In genomic region chr3:177811835-177812234, GRCh38 we compare ENCODE assay signal across 24 cellular contexts.
DNase-seq lines count a peak whose midpoint lies in the region; ATAC-seq and TF ChIP-seq lines count a peak whose summit lies in the region.
"Had no signal": no experiment of that assay in that cellular context is flagged by ENCODE, and none has a peak within 500 bp of the region (broad histone marks: within the 10 kb centered on the region; RNA-seq: fewer than 3 reads in every experiment).

No MANE protein-coding gene starts in this region.

- peaks cover 34% of the 10 kb centered on the region for H3F3A ChIP-seq in PC-9 (ENCODE audit: insufficient read depth, low read depth)

- CTCF ChIA-PET in IMR-90 (lab: Yijun Ruan, JAX) (interaction anchor here (0.5 kb wide), 1 partner anchor 54 kb away, joined by 11 read pairs; no protein-coding TSS in a partner anchor), PC-9 (lab: Charles Lee) (interaction anchor here (0.6 kb wide), 1 partner anchor 214 kb away, joined by 4 read pairs; no protein-coding TSS in a partner anchor)

- H2AK5ac ChIP-seq in IMR-90 (ENCODE audit: low read depth, low read length), result peak overlapping the region; percentile 48; the same call in 1 of the 2 replicates

- in situ Hi-C loops in IMR-90 (cut with MboI; ENCODE audit: low sequenced_read_pairs), result no loop called here

- no peaks in the 10 kb centered on the region for H3K79me2 ChIP-seq in PC-9 (ENCODE audit: low read depth)

- H2AK9ac ChIP-seq in IMR-90 (replicated peaks; ENCODE audit: low read depth, low read length, poor library complexity), result no peak overlapping the region

- no peaks in the 10 kb centered on the region for H3K36me3 ChIP-seq in IMR-90 (ENCODE audit: control insufficient read depth, insufficient read depth, low read length)
- peaks cover 6% of the 10 kb centered on the region; the same call in 1 of the 2 replicates for H3K36me3 ChIP-seq in PC-9 (ENCODE audit: low read depth)
- H3K36me3 ChIP-seq: ascending aorta, heart left ventricle, left ventricle myocardium inferior, tibial nerve had no signal

- peak overlapping the region; percentile 65 for H4K91ac ChIP-seq in IMR-90 (ENCODE audit: insufficient read depth, low read depth, low read length)

- no peaks in the 10 kb centered on the region for H3K36me3 Mint-ChIP-seq in stimulated activated naive B cell treated with anti-CD40 and anti-IgM and Interleukin-4, amounts not matched to agents 10 μg/mL and 1 μg/mL and 100 μg/mL, for 72 hours
- H3K36me3 Mint-ChIP-seq: activated naive CD4-positive, alpha-beta T cell treated with anti-CD3 and anti-CD28 coated beads, Interleukin-2, amount 10 ng/mL, durations not matched to agents 7 days and 5 days; CD8-positive, alpha-beta memory T cell had no signal

- dilution Hi-C loops in IMR-90 (cut with HindIII; ENCODE audit: low sequenced_read_pairs, unreplicated experiment), result no loop called here

- no peak overlapping the region for H3K9ac ChIP-seq in IMR-90 (ENCODE audit: low read depth, low read length)

- H3K4me3 Mint-ChIP-seq in stimulated activated naive B cell treated with anti-CD40 and anti-IgM and Interleukin-4, amounts not matched to agents 10 μg/mL and 1 μg/mL and 100 μg/mL, for 72 hours, result peak overlapping the region in 1 of 2 donors; percentile 14
- H3K4me3 Mint-ChIP-seq: activated CD4-positive, alpha-beta memory T cell treated with anti-CD3 and anti-CD28 coated beads, Interleukin-2, amount 10 ng/mL, durations not matched to agents 7 days and 5 days; activated naive CD4-positive, alpha-beta T cell treated with anti-CD3 and anti-CD28 coated beads, Interleukin-2, amount 10 ng/mL, durations not matched to agents 7 days and 5 days; CD8-positive, alpha-beta memory T cell; H9; WTC11 had no signal

- TF ChIP-seq RAD21 in IMR-90 (IDR thresholded peaks at IDR 0.05; ENCODE audit: low read length), result no peak

- peaks cover 4% of the 10 kb centered on the region; the same call in 1 of the 2 replicates for H3K4me1 ChIP-seq in IMR-90 (ENCODE audit: control insufficient read depth, insufficient read depth, low read length)
- peaks cover 46% of the 10 kb centered on the region for H3K4me1 ChIP-seq in PC-9 (replicated peaks; ENCODE audit: insufficient read depth)

- no peak overlapping the region for H3K56ac ChIP-seq in IMR-90 (ENCODE audit: extremely low read depth, insufficient read depth, low read length)

- intact Hi-C loops in IMR-90 (cut with micrococcal nuclease) (no loop called here), Right ventricle myocardium inferior (cut with DNase I) (loop anchor here (10.0 kb wide), 2 partner anchors 457 to 513 kb away; no protein-coding TSS in a partner anchor), PC-9 (cut with micrococcal nuclease; ENCODE audit: unreplicated experiment) (loop anchor here (2.0 to 10.0 kb wide), 8 partner anchors 70 to 1335 kb away; partner anchors contain the start of gene PIK3CA)

- no peaks in the 10 kb centered on the region for H3K9me2 ChIP-seq in PC-9 (ENCODE audit: insufficient read depth)

- no peak overlapping the region for H3K27ac ChIP-seq in IMR-90 (ENCODE audit: insufficient read depth, low read length)
- H3K27ac ChIP-seq in PC-9, result no peak overlapping the region
- H3K27ac ChIP-seq: 22Rv1 had no signal

- peak; percentile 36 to 46 for ATAC-seq in activated CD4-positive, CD25-positive, alpha-beta regulatory T cell treated with anti-CD3 and anti-CD28 coated beads, Interleukin-2, amount 50 U/mL, for 24 hours
- no peak for ATAC-seq in IMR-90 (ENCODE audit: low read depth)
- ATAC-seq in stimulated activated naive B cell treated with anti-CD40 and anti-IgM and Interleukin-4, amounts not matched to agents 10 μg/mL and 1 μg/mL and 100 μg/mL, for 72 hours (replicated peaks), result peak; percentile 94
- no peak for ATAC-seq in Right ventricle myocardium inferior
- ATAC-seq: heart left ventricle, SK-N-SH treated with all-trans-retinoic acid at 6 μM for 48 hours, WTC11 had no signal

- H3K4me3 ChIP-seq in IMR-90 (ENCODE audit: insufficient read depth, low read depth, low read length) (no peak overlapping the region), foreskin fibroblast (ENCODE audit: low read depth in 1 of 2, low read length in 2 of 2) (no peak overlapping the region), PC-9 (no peak overlapping the region)
- H3K4me3 ChIP-seq: ascending aorta, heart left ventricle, left ventricle myocardium inferior, tibial nerve had no signal

- H3K79me1 ChIP-seq in IMR-90 (ENCODE audit: low read depth in 1 of 2, low read length in 2 of 2), result no peaks in the 10 kb centered on the region

- WGBS in IMR-90 (ENCODE audit: extremely low coverage in 2 of 2, insufficient read length in 1 of 2), 2 experiments, result no CpG with 5 or more reads among the region's 1 CpG

- H3K4ac ChIP-seq in IMR-90 (ENCODE audit: low read depth, low read length), result peak overlapping the region; percentile 68; the same call in 1 of the 2 replicates

- peak overlapping the region; percentile 71 to 82; a peak in 3 of 4 replicates for H4K8ac ChIP-seq in IMR-90 (ENCODE audit: low read depth in 2 of 2, low read length in 2 of 2)

- peak overlapping the region; percentile 95 for H2BK20ac ChIP-seq in IMR-90 (ENCODE audit: low read depth, low read length)

- TF ChIP-seq POLR2A in IMR-90 (IDR thresholded peaks at IDR 0.05; ENCODE audit: low read depth, low read length), result no peak

- no peak overlapping the region for H2AFZ ChIP-seq in IMR-90 (replicated peaks; ENCODE audit: low read length, poor library complexity)
- no peak overlapping the region for H2AFZ ChIP-seq in PC-9

- POLR2A ChIA-PET in IMR-90 (lab: Charles Lee; ENCODE audit: unreplicated experiment), result no interaction called here
- POLR2A ChIA-PET in PC-9 (lab: Charles Lee; ENCODE audit: unreplicated experiment), result no interaction called here

- H3K9me3 ChIP-seq in IMR-90 (ENCODE audit: control insufficient read depth, insufficient read depth, low read length) (no peaks in the 10 kb centered on the region), PC-9 (ENCODE audit: insufficient read depth, low read depth) (peaks cover 42% of the 10 kb centered on the region)
- H3K9me3 ChIP-seq: ascending aorta, heart left ventricle, left ventricle myocardium inferior, tibial nerve had no signal

- H2BK120ac ChIP-seq in IMR-90 (ENCODE audit: low read depth, low read length), result peak overlapping the region; percentile 90

- DNase-seq in activated CD4-positive, CD25-positive, alpha-beta regulatory T cell (lab: John Stamatoyannopoulos, UW), result no peak
- DNase-seq in IMR-90 (no peak), foreskin fibroblast (peak; percentile 28 to 35), NOMO-1 treated with DMSO at 0.1 percent for 48 hours (lab: John Stamatoyannopoulos, UW; ENCODE audit: unreplicated experiment) (no peak), Right ventricle myocardium inferior (ENCODE audit: missing footprints) (no peak), PC-9 (no peak)
- DNase-seq in stimulated activated naive B cell treated with anti-CD40 and anti-IgM and Interleukin-4, amounts not matched to agents 10 μg/mL and 1 μg/mL and 100 μg/mL, for 72 hours, result no peak
- DNase-seq: activated CD4-positive, alpha-beta memory T cell treated with anti-CD3 and anti-CD28 coated beads, Interleukin-2, amount 10 ng/mL, durations not matched to agents 7 days and 5 days; activated naive CD4-positive, alpha-beta T cell treated with anti-CD3 and anti-CD28 coated beads, Interleukin-2, amount 10 ng/mL, durations not matched to agents 7 days and 5 days; activated T-cell treated with anti-CD3 and anti-CD28 coated beads, Interleukin-2, amount 50 U/mL, for 1 hour; CD8-positive, alpha-beta memory T cell; dermis blood vessel endothelial cell; H9; heart left ventricle; left ventricle myocardium inferior; NCI-H1092 treated with DMSO at 0.1 percent for 48 hours; NCI-H1930; posterior cingulate gyrus had no signal

- no peak for TF ChIP-seq CTCF in IMR-90 (conservative IDR thresholded peaks at IDR 0.05; ENCODE audit: low read depth, low read length)
- TF ChIP-seq CTCF in foreskin fibroblast (IDR thresholded peaks at IDR 0.05; ENCODE audit: low read depth, low read length), result no peak
- TF ChIP-seq CTCF in PC-9 (conservative IDR thresholded peaks at IDR 0.05), result no peak

- no peak overlapping the region for H3K23ac ChIP-seq in IMR-90 (ENCODE audit: low read depth, low read length)

- peaks cover 16 to 38% of the 10 kb centered on the region in 2 donors for H3K4me1 Mint-ChIP-seq in stimulated activated naive B cell treated with anti-CD40 and anti-IgM and Interleukin-4, amounts not matched to agents 10 μg/mL and 1 μg/mL and 100 μg/mL, for 72 hours
- H3K4me1 Mint-ChIP-seq: activated CD4-positive, alpha-beta memory T cell treated with anti-CD3 and anti-CD28 coated beads, Interleukin-2, amount 10 ng/mL, durations not matched to agents 7 days and 5 days; H9; WTC11 had no signal

- H3K4me2 ChIP-seq in IMR-90 (ENCODE audit: low read depth, low read length) (no peak overlapping the region; the same call in 1 of the 2 replicates), PC-9 (no peak overlapping the region)

- no peaks in the 10 kb centered on the region for H3K9me1 ChIP-seq in IMR-90 (ENCODE audit: insufficient read depth, low read length)

- no peaks in the 10 kb centered on the region for H3K27me3 Mint-ChIP-seq in stimulated activated naive B cell treated with anti-CD40 and anti-IgM and Interleukin-4, amounts not matched to agents 10 μg/mL and 1 μg/mL and 100 μg/mL, for 72 hours
- H3K27me3 Mint-ChIP-seq: activated CD4-positive, alpha-beta memory T cell treated with anti-CD3 and anti-CD28 coated beads, Interleukin-2, amount 10 ng/mL, durations not matched to agents 7 days and 5 days; activated naive CD4-positive, alpha-beta T cell treated with anti-CD3 and anti-CD28 coated beads, Interleukin-2, amount 10 ng/mL, durations not matched to agents 7 days and 5 days; CD8-positive, alpha-beta memory T cell had no signal

- peak overlapping the region; percentile 63 for H2BK5ac ChIP-seq in IMR-90 (ENCODE audit: low read depth, low read length, poor library complexity, severe bottlenecking)

- BruUV-seq in IMR-90 (replicated peaks; lab: Mats Ljungman, UMichigan) (no TSS peak), PC-9 (replicated peaks; lab: Mats Ljungman, UMichigan) (no TSS peak)

- peak overlapping the region; percentile 79 for H2BK15ac ChIP-seq in IMR-90 (ENCODE audit: low read depth, low read length)

- H3K18ac ChIP-seq in IMR-90 (ENCODE audit: low read depth, low read length), result peak overlapping the region; percentile 99

- peaks cover 0 to 1% of the 10 kb centered on the region in 2 donors for H3K9me3 Mint-ChIP-seq in stimulated activated naive B cell treated with anti-CD40 and anti-IgM and Interleukin-4, amounts not matched to agents 10 μg/mL and 1 μg/mL and 100 μg/mL, for 72 hours
- H3K9me3 Mint-ChIP-seq: CD8-positive, alpha-beta memory T cell had no signal

- H4K20me1 ChIP-seq in IMR-90 (ENCODE audit: insufficient read depth, low read length), result no peaks in the 10 kb centered on the region
- H4K20me1 ChIP-seq in PC-9 (ENCODE audit: insufficient read depth), result no peaks in the 10 kb centered on the region

- H3K27me3 ChIP-seq in IMR-90 (ENCODE audit: control insufficient read depth, insufficient read depth, low read length) (no peaks in the 10 kb centered on the region), PC-9 (ENCODE audit: insufficient read depth, low read depth) (no peaks in the 10 kb centered on the region)
- H3K27me3 ChIP-seq: ascending aorta, heart left ventricle, tibial nerve had no signal

- peak overlapping the region; percentile 97 for H4K5ac ChIP-seq in IMR-90 (ENCODE audit: low read depth, low read length)

- H3K14ac ChIP-seq in IMR-90 (replicated peaks; ENCODE audit: low read depth, low read length), result peak overlapping the region; percentile 93; the same call in 1 of the 2 replicates

- H3K27ac Mint-ChIP-seq in stimulated activated naive B cell treated with anti-CD40 and anti-IgM and Interleukin-4, amounts not matched to agents 10 μg/mL and 1 μg/mL and 100 μg/mL, for 72 hours, result no peak overlapping the region
- H3K27ac Mint-ChIP-seq: activated CD4-positive, alpha-beta memory T cell treated with anti-CD3 and anti-CD28 coated beads, Interleukin-2, amount 10 ng/mL, durations not matched to agents 7 days and 5 days; activated naive CD4-positive, alpha-beta T cell treated with anti-CD3 and anti-CD28 coated beads, Interleukin-2, amount 10 ng/mL, durations not matched to agents 7 days and 5 days; CD8-positive, alpha-beta memory T cell; H9; WTC11 had no signal

Comparison
In these comparisons a context has a peak if more than half of its experiments do, and no peak if none do; other contexts are left out.
1. ATAC-seq: peak in activated CD4-positive, CD25-positive, alpha-beta regulatory T cell treated with anti-CD3 and anti-CD28 coated beads, Interleukin-2, amount 50 U/mL, for 24 hours (2 of 2) and stimulated activated naive B cell treated with anti-CD40 and anti-IgM and Interleukin-4, amounts not matched to agents 10 μg/mL and 1 μg/mL and 100 μg/mL, for 72 hours (2 of 2); none in IMR-90 (single experiment) and Right ventricle myocardium inferior (single experiment).
2. DNase-seq: peak in foreskin fibroblast (2 of 2); none in activated CD4-positive, CD25-positive, alpha-beta regulatory T cell (0 of 4), IMR-90 (single experiment), stimulated activated naive B cell treated with anti-CD40 and anti-IgM and Interleukin-4, amounts not matched to agents 10 μg/mL and 1 μg/mL and 100 μg/mL, for 72 hours (single experiment), NOMO-1 treated with DMSO at 0.1 percent for 48 hours (single experiment), Right ventricle myocardium inferior (single experiment) and PC-9 (0 of 2).